15 cellular contexts compared by ENCODE assay signal in genomic region chr2:151902829-151903228, GRCh38.
DNase-seq lines count a peak whose midpoint lies in the region; ATAC-seq and TF ChIP-seq lines count a peak whose summit lies in the region.
"Had no signal": no experiment of that assay in that cellular context is flagged by ENCODE, and none has a peak within 500 bp of the region (broad histone marks: within the 10 kb centered on the region; RNA-seq: fewer than 3 reads in every experiment).

No MANE protein-coding gene starts in this region.

- CTCF ChIA-PET in SK-N-SH (lab: Yijun Ruan, JAX) = interaction anchor here (0.6 to 0.7 kb wide), 2 partner anchors 25 to 123 kb away, joined by 3 read pairs; no protein-coding TSS in a partner anchor

- TF ChIP-seq CTCF in SK-N-SH (IDR thresholded peaks at IDR 0.05) = no peak
- TF ChIP-seq CTCF in suprapubic skin (IDR thresholded peaks at IDR 0.05) = no peak

- no peak overlapping the region for H3K4me3 ChIP-seq in SK-N-SH (ENCODE audit: low read depth in 2 of 2, low read length in 1 of 2)
- no peak overlapping the region for H3K4me3 ChIP-seq in suprapubic skin
- H3K4me3 ChIP-seq: A549, HAP-1 had no signal

- no peak for ATAC-seq in SK-N-SH treated with all-trans-retinoic acid at 6 μM for 48 hours
- ATAC-seq: A549 had no signal

- no peaks in the 10 kb centered on the region for H3K36me3 ChIP-seq in SK-N-SH (replicated peaks in 1 of 2; ENCODE audit: control insufficient read depth in 1 of 2, insufficient read depth in 2 of 2, low read length in 1 of 2)
- no peaks in the 10 kb centered on the region for H3K36me3 ChIP-seq in suprapubic skin
- H3K36me3 ChIP-seq: HAP-1 had no signal

- TF ChIP-seq RAD21 in SK-N-SH (IDR thresholded peaks at IDR 0.05; ENCODE audit: low read length) = no peak

- H2AFZ ChIP-seq in SK-N-SH (ENCODE audit: low read depth) = no peak overlapping the region

- H3K4me1 ChIP-seq in SK-N-SH (ENCODE audit: control insufficient read depth in 1 of 2, insufficient read depth in 2 of 2, low read depth in 1 of 2, low read length in 1 of 2) (no peaks in the 10 kb centered on the region; a peak in 1 of 4 replicates), suprapubic skin (peaks cover under 1% of the 10 kb centered on the region)
- H3K4me1 ChIP-seq: Caco-2, HAP-1 had no signal

- no peak for TF ChIP-seq POLR2A in suprapubic skin (IDR thresholded peaks at IDR 0.05)

- no peaks in the 10 kb centered on the region for H3F3A ChIP-seq in SK-N-SH (replicated peaks; ENCODE audit: insufficient read depth)

- H3K27ac ChIP-seq in SK-N-SH (ENCODE audit: low read depth in 2 of 2, low read length in 1 of 2) (no peak overlapping the region), suprapubic skin (no peak overlapping the region)
- H3K27ac ChIP-seq: 22Rv1, A549, C4-2B, HL-60 had no signal

- H3K9me2 ChIP-seq in SK-N-SH = no peaks in the 10 kb centered on the region

- POLR2A ChIA-PET in SK-N-SH (lab: Yijun Ruan, JAX) = no interaction called here

- H3K27me3 ChIP-seq in SK-N-SH (ENCODE audit: insufficient read depth) = no peaks in the 10 kb centered on the region
- no peaks in the 10 kb centered on the region for H3K27me3 ChIP-seq in suprapubic skin

- H3K9ac ChIP-seq in SK-N-SH = no peak overlapping the region

- H3K9me3 ChIP-seq in SK-N-SH (no peaks in the 10 kb centered on the region), suprapubic skin (no peaks in the 10 kb centered on the region)
- H3K9me3 ChIP-seq: A549, Caco-2, HAP-1 had no signal

- 27% methylated on average over 3 of the region's 3 CpGs for WGBS in SK-N-SH (ENCODE audit: low lambda C conversion rate)
- WGBS in suprapubic skin = 68% methylated on average over 3 of the region's 3 CpGs

- no peak for TF ChIP-seq EP300 in SK-N-SH (IDR thresholded peaks at IDR 0.05; ENCODE audit: borderline replicate concordance in 1 of 2, low read depth in 1 of 2, low read length in 1 of 2)
- TF ChIP-seq EP300 in suprapubic skin (IDR thresholded peaks at IDR 0.05) = no peak

- H3K79me2 ChIP-seq in SK-N-SH (ENCODE audit: insufficient read depth) = no peaks in the 10 kb centered on the region

- no peak for DNase-seq in SK-N-SH
- peak; percentile 16 for DNase-seq in kidney tubule cell (ENCODE audit: low spot score)
- DNase-seq in renal cortical epithelial cell (ENCODE audit: low read depth) = peak; percentile 29
- DNase-seq in suprapubic skin (ENCODE audit: low spot score in 2 of 2) = no peak
- DNase-seq in NCI-H524 (lab: John Stamatoyannopoulos, UW) = no peak
- no peak for DNase-seq in kidney glomerular epithelial cell (lab: John Stamatoyannopoulos, UW)
- DNase-seq: AML-193; Caco-2; CD4-positive, alpha-beta T cell had no signal

- H3K4me2 ChIP-seq in SK-N-SH = no peak overlapping the region
- H3K4me2 ChIP-seq: A549 had no signal

- H4K20me1 ChIP-seq in SK-N-SH (ENCODE audit: insufficient read depth) = no peaks in the 10 kb centered on the region

TF ChIP-seq in SK-N-SH treated with all-trans-retinoic acid at 6 μM for 48 hours, 23 proteins besides CTCF, POLR2A, EP300 and RAD21:
- TF ChIP-seq TSHZ2 (CRISPR knock-in tag; IDR thresholded peaks at IDR 0.05) (no peak), ISL1 (CRISPR knock-in tag; IDR thresholded peaks at IDR 0.05) (peak; percentile 56)

TF ChIP-seq in SK-N-SH, 30 proteins besides CTCF, POLR2A, EP300 and RAD21:
- TF ChIP-seq RFX5 (IDR thresholded peaks at IDR 0.05; ENCODE audit: low read length) = no peak
- no peak for TF ChIP-seq ZBTB33 (IDR thresholded peaks at IDR 0.05; ENCODE audit: borderline replicate concordance, low read depth)
- TF ChIP-seq SIN3A (IDR thresholded peaks at IDR 0.05; ENCODE audit: borderline replicate concordance, low read depth, low read length) = no peak
- no peak for TF ChIP-seq FOXM1 (IDR thresholded peaks at IDR 0.05; ENCODE audit: low read depth)
- no peak for TF ChIP-seq TAF1 (IDR thresholded peaks at IDR 0.05; ENCODE audit: borderline replicate concordance, low read depth, low read length)
- TF ChIP-seq TCF12 (IDR thresholded peaks at IDR 0.05) = no peak
- TF ChIP-seq GATA2 (CRISPR knock-in tag; IDR thresholded peaks at IDR 0.05) = no peak
- TF ChIP-seq TEAD4 (IDR thresholded peaks at IDR 0.05; ENCODE audit: borderline replicate concordance, insufficient read depth) = no peak
- no peak for TF ChIP-seq FOSL2 (IDR thresholded peaks at IDR 0.05; ENCODE audit: borderline replicate concordance, low read depth)
- no peak for TF ChIP-seq MEF2A (IDR thresholded peaks at IDR 0.05; ENCODE audit: borderline replicate concordance, low read depth)
- TF ChIP-seq USF1 (IDR thresholded peaks at IDR 0.05; ENCODE audit: borderline replicate concordance, low read depth) = no peak
- TF ChIP-seq YY1 (IDR thresholded peaks at IDR 0.05; ENCODE audit: low read depth) = no peak
- no peak for TF ChIP-seq POLR2AphosphoS5 (IDR thresholded peaks at IDR 0.05; ENCODE audit: low read depth, low read length)

Comparison
In these comparisons a context has a peak if more than half of its experiments do, and no peak if none do; other contexts are left out.
1. DNase-seq: peak in kidney tubule cell (single experiment) and renal cortical epithelial cell (single experiment); none in SK-N-SH (single experiment), suprapubic skin (0 of 2), NCI-H524 (0 of 2) and kidney glomerular epithelial cell (single experiment).